ENCODE assay signal across 1 cellular context in the genomic region with DNA sequence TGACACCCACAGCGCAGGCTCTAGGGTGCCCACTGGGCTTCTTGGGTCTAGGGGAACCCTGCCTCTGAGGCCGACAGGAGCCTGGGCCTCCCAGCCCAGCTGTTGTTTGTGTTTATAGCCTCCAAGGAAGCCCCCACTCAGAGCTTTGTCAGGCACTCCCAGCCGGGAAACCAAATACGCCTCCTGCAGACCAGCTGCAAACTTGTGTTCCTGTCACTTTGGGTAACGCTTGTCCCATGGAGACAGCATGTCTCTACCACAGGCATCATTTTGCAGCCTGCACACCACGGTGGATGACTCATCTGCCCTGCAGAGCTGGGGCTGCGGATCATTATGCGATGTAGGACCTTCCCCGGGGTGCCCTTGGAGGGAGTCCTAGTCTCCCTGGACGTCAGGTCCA.
TF ChIP-seq lines count a peak whose summit lies in the region.

No MANE protein-coding gene starts in this region.

TF ChIP-seq in IMR-90, 13 proteins besides CTCF, POLR2A, EP300 and RAD21 (continued from another document):
- TF ChIP-seq, protein P1, sequence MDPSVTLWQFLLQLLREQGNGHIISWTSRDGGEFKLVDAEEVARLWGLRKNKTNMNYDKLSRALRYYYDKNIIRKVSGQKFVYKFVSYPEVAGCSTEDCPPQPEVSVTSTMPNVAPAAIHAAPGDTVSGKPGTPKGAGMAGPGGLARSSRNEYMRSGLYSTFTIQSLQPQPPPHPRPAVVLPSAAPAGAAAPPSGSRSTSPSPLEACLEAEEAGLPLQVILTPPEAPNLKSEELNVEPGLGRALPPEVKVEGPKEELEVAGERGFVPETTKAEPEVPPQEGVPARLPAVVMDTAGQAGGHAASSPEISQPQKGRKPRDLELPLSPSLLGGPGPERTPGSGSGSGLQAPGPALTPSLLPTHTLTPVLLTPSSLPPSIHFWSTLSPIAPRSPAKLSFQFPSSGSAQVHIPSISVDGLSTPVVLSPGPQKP (IDR thresholded peaks at IDR 0.05; ENCODE audit: borderline replicate concordance, low read depth, low read length), result no peak
- no peak for TF ChIP-seq MAFK (IDR thresholded peaks at IDR 0.05; ENCODE audit: low read depth, low read length)
